Comparison of ENCODE assay signal across 8 cellular contexts in the genomic region with DNA sequence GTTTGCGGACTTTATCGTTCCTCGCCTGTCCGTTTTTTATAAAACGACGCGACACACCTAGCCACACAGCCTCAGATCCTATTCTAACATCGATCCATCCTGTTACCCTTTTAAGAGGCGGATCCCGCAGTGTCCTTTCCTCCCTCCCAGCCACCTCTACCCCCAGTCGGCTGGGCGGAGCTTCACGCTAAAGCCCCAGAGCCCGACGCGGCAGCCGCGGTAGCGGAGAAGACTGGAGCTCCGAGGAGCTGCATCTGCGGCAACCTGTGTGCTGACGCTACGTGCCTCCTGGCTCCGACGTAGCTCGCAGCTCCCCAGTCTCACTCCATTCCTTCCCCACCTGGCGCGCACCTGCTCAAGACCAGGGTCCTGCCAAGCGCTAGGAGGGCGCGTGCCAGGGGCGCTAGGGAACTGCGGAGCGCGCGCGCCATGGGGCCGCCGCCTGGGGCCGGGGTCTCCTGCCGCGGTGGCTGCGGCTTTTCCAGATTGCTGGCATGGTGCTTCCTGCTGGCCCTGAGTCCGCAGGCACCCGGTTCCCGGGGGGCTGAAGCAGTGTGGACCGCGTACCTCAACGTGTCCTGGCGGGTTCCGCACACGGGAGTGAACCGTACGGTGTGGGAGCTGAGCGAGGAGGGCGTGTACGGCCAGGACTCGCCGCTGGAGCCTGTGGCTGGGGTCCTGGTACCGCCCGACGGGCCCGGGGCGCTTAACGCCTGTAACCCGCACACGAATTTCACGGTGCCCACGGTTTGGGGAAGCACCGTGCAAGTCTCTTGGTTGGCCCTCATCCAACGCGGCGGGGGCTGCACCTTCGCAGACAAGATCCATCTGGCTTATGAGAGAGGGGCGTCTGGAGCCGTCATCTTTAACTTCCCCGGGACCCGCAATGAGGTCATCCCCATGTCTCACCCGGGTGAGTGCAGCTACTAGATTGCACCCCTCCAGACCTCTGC. TPM values are rescaled to one million over a fixed set of nuclear protein-coding genes. Genes with fewer than 3 reads are reported as not detected.
DNase-seq lines count a peak whose midpoint lies in the region; ATAC-seq and TF ChIP-seq lines count a peak whose summit lies in the region.

RNF128 (plus strand) TSS at position 217 of the 953 bp plus-strand sequence; CDS start at position 430, 213 bp downstream.

- H3K4me3 Mint-ChIP-seq in activated naive CD4-positive, alpha-beta T cell treated with anti-CD3 and anti-CD28 coated beads, Interleukin-2, amount 10 ng/mL, durations not matched to agents 7 days and 5 days = peak within 1 kb of the TSS; percentile 53

- H3K9ac ChIP-seq in Karpas-422 (ENCODE audit: low read length) = no peak within 1 kb of the TSS

- H3K27me3 Mint-ChIP-seq in activated naive CD4-positive, alpha-beta T cell treated with anti-CD3 and anti-CD28 coated beads, Interleukin-2, amount 10 ng/mL, durations not matched to agents 7 days and 5 days = peaks cover 37% of the 10 kb centered on the region

- H4K20me1 ChIP-seq in Karpas-422 (ENCODE audit: insufficient read depth, low read depth, low read length) = no peaks in the 10 kb centered on the region

- no peaks in the 10 kb centered on the region for H3K9me2 ChIP-seq in Karpas-422 (replicated peaks; ENCODE audit: insufficient read depth, low read length)

- H3K27me3 ChIP-seq in left ventricle myocardium inferior (ENCODE audit: low read depth) = peaks cover 9% of the 10 kb centered on the region
- H3K27me3 ChIP-seq in Karpas-422 (ENCODE audit: low read length) = no peaks in the 10 kb centered on the region

- intact Hi-C loops in left ventricle myocardium inferior (cut with micrococcal nuclease) (no loop called here), posterior cingulate gyrus (cut with DNase I) (no loop called here)

- CTCF ChIA-PET in activated naive CD4-positive, alpha-beta T cell treated with anti-CD3 and anti-CD28 coated beads, Interleukin-2, amount 10 ng/mL, durations not matched to agents 7 days and 5 days (lab: Charles Lee) = no interaction called here

- H3K27ac Mint-ChIP-seq in activated naive CD4-positive, alpha-beta T cell treated with anti-CD3 and anti-CD28 coated beads, Interleukin-2, amount 10 ng/mL, durations not matched to agents 7 days and 5 days = no peak within 1 kb of the TSS

- H3K27ac ChIP-seq in left ventricle myocardium inferior (replicated peaks) (no peak within 1 kb of the TSS), Karpas-422 (ENCODE audit: low read length) (no peak within 1 kb of the TSS)

- H3K9me3 Mint-ChIP-seq in activated naive CD4-positive, alpha-beta T cell treated with anti-CD3 and anti-CD28 coated beads, Interleukin-2, amount 10 ng/mL, durations not matched to agents 7 days and 5 days = no peaks in the 10 kb centered on the region

- H2AFZ ChIP-seq in Karpas-422 (ENCODE audit: low read length) = no peak within 1 kb of the TSS

- H3K36me3 ChIP-seq in left ventricle myocardium inferior (no peaks in the 10 kb centered on the region), Karpas-422 (ENCODE audit: insufficient read depth, low read length) (no peaks in the 10 kb centered on the region)

- H3K4me2 ChIP-seq in Karpas-422 (ENCODE audit: low read depth, low read length, poor library complexity, severe bottlenecking) = no peak within 1 kb of the TSS

- H3K4me1 ChIP-seq in left ventricle myocardium inferior = no peaks in the 10 kb centered on the region
- no peaks in the 10 kb centered on the region for H3K4me1 ChIP-seq in Karpas-422 (ENCODE audit: low read length)

- peaks cover 8% of the 10 kb centered on the region for H3K4me1 Mint-ChIP-seq in activated naive CD4-positive, alpha-beta T cell treated with anti-CD3 and anti-CD28 coated beads, Interleukin-2, amount 10 ng/mL, durations not matched to agents 7 days and 5 days

- H3K36me3 Mint-ChIP-seq in activated naive CD4-positive, alpha-beta T cell treated with anti-CD3 and anti-CD28 coated beads, Interleukin-2, amount 10 ng/mL, durations not matched to agents 7 days and 5 days = no peaks in the 10 kb centered on the region

- no peak for TF ChIP-seq CTCF in left ventricle myocardium inferior (IDR thresholded peaks at IDR 0.05; ENCODE audit: borderline replicate concordance)

- DNase-seq in ELF-1 (ENCODE audit: low read depth, low spot score) = peak; percentile 83
- peak; percentile 78 for DNase-seq in NCI-H1436 (lab: John Stamatoyannopoulos, UW)
- peak; percentile 47 for DNase-seq in activated naive CD4-positive, alpha-beta T cell treated with anti-CD3 and anti-CD28 coated beads, Interleukin-2, amount 10 ng/mL, durations not matched to agents 7 days and 5 days
- DNase-seq in left ventricle myocardium inferior = no peak
- DNase-seq in posterior cingulate gyrus = peak in 9 of 10 donors; percentile 24 to 95 (median 62)
- no peak for DNase-seq in Karpas-422
- DNase-seq in NK-92 (lab: John Stamatoyannopoulos, UW; ENCODE audit: unreplicated experiment) = no peak

- no peaks in the 10 kb centered on the region for H3K79me2 ChIP-seq in Karpas-422 (ENCODE audit: low read length)

- H3K4me3 ChIP-seq in left ventricle myocardium inferior = peak within 1 kb of the TSS; percentile 66
- no peak within 1 kb of the TSS for H3K4me3 ChIP-seq in Karpas-422 (ENCODE audit: low read length)

- ATAC-seq in HG02938 (IDR thresholded peaks at IDR 0.05; ENCODE audit: unreplicated experiment) = no peak

- H3K9me3 ChIP-seq in left ventricle myocardium inferior (replicated peaks) (no peaks in the 10 kb centered on the region), Karpas-422 (ENCODE audit: low read length) (no peaks in the 10 kb centered on the region)

RNA-seq across cellular contexts. Expression of gene RNF128, which starts in this region (rescaled TPM):
- 0.36 TPM for total RNA-seq in left ventricle myocardium inferior
- total RNA-seq in Karpas-422 (2014; rRNA removed; shearing (Covaris generic); ENCODE audit: low replicate concordance) = not detected in 2 replicates

Comparison
In these comparisons a context has a peak if more than half of its experiments do, and no peak if none do; other contexts are left out.
1. DNase-seq: peak in ELF-1 (single experiment), NCI-H1436 (single experiment), activated naive CD4-positive, alpha-beta T cell treated with anti-CD3 and anti-CD28 coated beads, Interleukin-2, amount 10 ng/mL, durations not matched to agents 7 days and 5 days (single experiment) and posterior cingulate gyrus (9 of 10); none in left ventricle myocardium inferior (single experiment), Karpas-422 (single experiment) and NK-92 (single experiment).